Comparison of ENCODE assay signal across 1 cellular context in genomic region chr4:128633067-128633466, GRCh38.
TF ChIP-seq lines count a peak whose summit lies in the region.

No MANE protein-coding gene starts in this region.

TF ChIP-seq in A549, 52 proteins besides CTCF, POLR2A, EP300 and RAD21:
- TF ChIP-seq BCL3 (IDR thresholded peaks at IDR 0.05) (no peak), ZSCAN20 (CRISPR knock-in tag; IDR thresholded peaks at IDR 0.05) (no peak), ZNF302 (CRISPR knock-in tag; IDR thresholded peaks at IDR 0.05) (no peak), HEYL (CRISPR knock-in tag; IDR thresholded peaks at IDR 0.05) (no peak), RCOR1 (IDR thresholded peaks at IDR 0.05; ENCODE audit: low read depth, low read length) (no peak), KDM5A (IDR thresholded peaks at IDR 0.05) (no peak), FOSB (CRISPR knock-in tag; IDR thresholded peaks at IDR 0.05) (no peak), JUNB (IDR thresholded peaks at IDR 0.05) (no peak), HDAC2 (IDR thresholded peaks at IDR 0.05) (no peak), RNF2 (IDR thresholded peaks at IDR 0.05; ENCODE audit: borderline replicate concordance, low read depth) (no peak), KDM1A (IDR thresholded peaks at IDR 0.05; ENCODE audit: low read depth) (no peak), FOXS1 (CRISPR knock-in tag; IDR thresholded peaks at IDR 0.05) (no peak), MAZ (IDR thresholded peaks at IDR 0.05; ENCODE audit: borderline replicate concordance, low read depth, low read length) (no peak), ZFP36 (IDR thresholded peaks at IDR 0.05; ENCODE audit: borderline replicate concordance, partially characterized antibody) (no peak), REST (IDR thresholded peaks at IDR 0.05) (no peak), SREBF2 (IDR thresholded peaks at IDR 0.05) (no peak), TFCP2L1 (CRISPR knock-in tag; IDR thresholded peaks at IDR 0.05) (no peak), CBX2 (IDR thresholded peaks at IDR 0.05; ENCODE audit: borderline replicate concordance, low read depth) (no peak), ATOH8 (CRISPR knock-in tag; IDR thresholded peaks at IDR 0.05; ENCODE audit: low read depth) (no peak)
TF ChIP-seq in A549: peak in this region for 0.
